In genomic region chr2:237447496-237447895, GRCh38 we compare ENCODE assay signal across 26 cellular contexts. TPM values are rescaled to one million over a fixed set of nuclear protein-coding genes. Genes with fewer than 3 reads are reported as not detected.
"Had no signal": no experiment of that assay in that cellular context is flagged by ENCODE, and none has a peak within 500 bp of the region (broad histone marks: within the 10 kb centered on the region; RNA-seq: fewer than 3 reads in every experiment).

No MANE protein-coding gene starts in this region.

- H3K4me1 Mint-ChIP-seq: memory B cell; stimulated activated memory B cell treated with anti-CD40 and anti-IgM and Interleukin-4, amounts not matched to agents 10 μg/mL and 1 μg/mL and 100 μg/mL, for 72 hours had no signal

- ATAC-seq: left lobe of liver; naive thymus-derived CD4-positive, alpha-beta T cell; sciatic nerve; stimulated activated memory B cell treated with anti-CD40 and anti-IgM and Interleukin-4, amounts not matched to agents 10 μg/mL and 1 μg/mL and 100 μg/mL, for 72 hours; stimulated activated naive CD8-positive, alpha-beta T cell treated with anti-CD3 and anti-CD28 coated beads, Interleukin-15, Interleukin-2, amounts not matched to agents 100 U/mL and 50 U/mL, for 24 hours had no signal

- H3K36me3 ChIP-seq: esophagus muscularis mucosa, prostate gland, right atrium auricular region, tibial artery had no signal

- H3K27me3 Mint-ChIP-seq: naive thymus-derived CD4-positive, alpha-beta T cell had no signal

- DNase-seq: dermis blood vessel endothelial cell; effector memory CD4-positive, alpha-beta T cell; foreskin melanocyte; glutamatergic neuron; kidney; midbrain; naive thymus-derived CD4-positive, alpha-beta T cell; nephron progenitor cell; nucleus accumbens; stimulated activated CD4-positive, alpha-beta T cell treated with anti-CD3 and anti-CD28 coated beads, Interleukin-2, amount 100 ng/mL, for 24 hours; stimulated activated CD4-positive, alpha-beta T cell treated with anti-CD3 and anti-CD28 coated beads, Interleukin-4, amount 100 ng/mL, for 24 hours; stimulated activated naive CD8-positive, alpha-beta T cell treated with anti-CD3 and anti-CD28 coated beads, Interleukin-15, Interleukin-2, amounts not matched to agents 100 U/mL and 50 U/mL, for 24 hours; substantia nigra; testis; tibial artery had no signal

- H3K9me3 Mint-ChIP-seq: memory B cell; stimulated activated memory B cell treated with anti-CD40 and anti-IgM and Interleukin-4, amounts not matched to agents 10 μg/mL and 1 μg/mL and 100 μg/mL, for 72 hours had no signal

- H3K4me3 ChIP-seq: coronary artery, esophagus muscularis mucosa, lung, prostate gland, right atrium auricular region, testis, tibial artery had no signal

- H3K36me3 Mint-ChIP-seq: memory B cell; naive thymus-derived CD4-positive, alpha-beta T cell; stimulated activated memory B cell treated with anti-CD40 and anti-IgM and Interleukin-4, amounts not matched to agents 10 μg/mL and 1 μg/mL and 100 μg/mL, for 72 hours; type B pancreatic cell had no signal

- H3K27ac Mint-ChIP-seq: memory B cell; nephron progenitor cell; stimulated activated memory B cell treated with anti-CD40 and anti-IgM and Interleukin-4, amounts not matched to agents 10 μg/mL and 1 μg/mL and 100 μg/mL, for 72 hours; type B pancreatic cell had no signal

- H3K27ac ChIP-seq: esophagus muscularis mucosa, prostate gland, testis had no signal

- H3K9me3 ChIP-seq: esophagus muscularis mucosa, prostate gland, right atrium auricular region, testis, tibial artery had no signal

- H3K27me3 ChIP-seq: esophagus muscularis mucosa, right atrium auricular region, testis, tibial artery had no signal

- H3K4me3 Mint-ChIP-seq: memory B cell; naive thymus-derived CD4-positive, alpha-beta T cell; nephron progenitor cell; stimulated activated memory B cell treated with anti-CD40 and anti-IgM and Interleukin-4, amounts not matched to agents 10 μg/mL and 1 μg/mL and 100 μg/mL, for 72 hours; type B pancreatic cell had no signal

RNA-seq across cellular contexts. Expression of gene COL6A3, which starts 33.5 kb away (rescaled TPM):
- total RNA-seq: endothelial cell of umbilical vein had no signal

RNA-seq across cellular contexts. Expression of gene MLPH, which starts 39.6 kb away (rescaled TPM):
- total RNA-seq: endothelial cell of umbilical vein; naive thymus-derived CD4-positive, alpha-beta T cell had no signal
- polyA plus RNA-seq: endothelial cell of umbilical vein; naive thymus-derived CD4-positive, alpha-beta T cell had no signal
